Comparison of ENCODE assay signal across 8 cellular contexts in genomic region chr3:78659386-78659987, GRCh38.
DNase-seq lines count a peak whose midpoint lies in the region; ATAC-seq, FAIRE-seq and TF ChIP-seq lines count a peak whose summit lies in the region.

No MANE protein-coding gene starts in this region.

- H2AFZ ChIP-seq in IMR-90 (replicated peaks; ENCODE audit: low read length, poor library complexity) (no peak overlapping the region), keratinocyte (ENCODE audit: control insufficient read depth, low read length) (no peak overlapping the region)

- H4K8ac ChIP-seq in IMR-90 (ENCODE audit: low read depth in 2 of 2, low read length in 2 of 2) = no peak overlapping the region

- H3K4me3 ChIP-seq in IMR-90 (ENCODE audit: insufficient read depth, low read depth, low read length) = no peak overlapping the region
- H3K4me3 ChIP-seq in keratinocyte (ENCODE audit: control insufficient read depth in 2 of 3, extremely low read depth in 1 of 3, insufficient read depth in 2 of 3, low read depth in 1 of 3, low read length in 3 of 3) = no peak overlapping the region
- H3K4me3 ChIP-seq in tibial nerve = no peak overlapping the region

- H3K4me3 Mint-ChIP-seq in activated CD4-positive, alpha-beta T cell treated with anti-CD3 and anti-CD28 coated beads, Interleukin-2, amount 10 ng/mL, durations not matched to agents 24 days and 14 days = no peak overlapping the region
- no peak overlapping the region for H3K4me3 Mint-ChIP-seq in activated CD8-positive, alpha-beta T cell treated with anti-CD3 and anti-CD28 coated beads, Interleukin-2, amount 10 ng/mL, durations not matched to agents 7 days and 5 days
- H3K4me3 Mint-ChIP-seq in activated T-helper 1 cell treated with anti-CD3 and anti-CD28 coated beads, Interleukin-12 subunit alpha, Interleukin-12 subunit beta, Interleukin-2, Interleukin-4 antibody, amounts not matched to agents 30 ng/mL and 10 ng/mL and 1 ng/mL, durations not matched to agents 14 hours and 24 hours and 36 hours = no peak overlapping the region

- H3K14ac ChIP-seq in IMR-90 (replicated peaks; ENCODE audit: low read depth, low read length) = no peak overlapping the region

- FAIRE-seq in keratinocyte (lab: Jason Lieb, UNC) = no peak

- peak; percentile 77 for TF ChIP-seq RAD21 in IMR-90 (IDR thresholded peaks at IDR 0.05; ENCODE audit: low read length)

- H4K20me1 ChIP-seq in IMR-90 (ENCODE audit: insufficient read depth, low read length) (no peaks in the 10 kb centered on the region), keratinocyte (ENCODE audit: control insufficient read depth, extremely low read depth, insufficient read depth, low read length) (no peaks in the 10 kb centered on the region)

- no peaks in the 10 kb centered on the region for H3K4me1 ChIP-seq in IMR-90 (ENCODE audit: control insufficient read depth, insufficient read depth, low read length)
- no peaks in the 10 kb centered on the region for H3K4me1 ChIP-seq in keratinocyte (ENCODE audit: control insufficient read depth, extremely low read depth, insufficient read depth, low read length)
- H3K4me1 ChIP-seq in tibial nerve = no peaks in the 10 kb centered on the region

- in situ Hi-C loops in IMR-90 (cut with MboI; ENCODE audit: low sequenced_read_pairs) = loop anchor here (25.0 kb wide), 2 partner anchors 328 to 828 kb away; no protein-coding TSS in a partner anchor

- peak; percentile 70 for DNase-seq in activated CD4-positive, alpha-beta T cell treated with anti-CD3 and anti-CD28 coated beads, Interleukin-2, amount 10 ng/mL, durations not matched to agents 24 days and 14 days
- DNase-seq in activated CD4-positive, alpha-beta T cell treated with anti-CD3 and anti-CD28 coated beads, Interleukin-2, amount 50 U/mL, for 4 hours = no peak
- DNase-seq in IMR-90 = peak; percentile 57
- DNase-seq in activated CD8-positive, alpha-beta T cell treated with anti-CD3 and anti-CD28 coated beads, Interleukin-2, amount 10 ng/mL, durations not matched to agents 7 days and 5 days = peak; percentile 52
- no peak for DNase-seq in keratinocyte (ENCODE audit: low read depth, low spot score)
- DNase-seq in tibial nerve (ENCODE audit: low spot score in 2 of 2) = peak in 1 of 2 donors; percentile 71
- DNase-seq in HPDE6-E6E7 (ENCODE audit: extremely low spot score) = no peak
- DNase-seq in activated T-helper 1 cell treated with anti-CD3 and anti-CD28 coated beads, Interleukin-12 subunit alpha, Interleukin-12 subunit beta, Interleukin-2, Interleukin-4 antibody, amounts not matched to agents 30 ng/mL and 10 ng/mL and 1 ng/mL, durations not matched to agents 14 hours and 24 hours and 36 hours (ENCODE audit: low spot score) = no peak

- no peak overlapping the region for H3K23ac ChIP-seq in IMR-90 (ENCODE audit: low read depth, low read length)

- H2AK9ac ChIP-seq in IMR-90 (replicated peaks; ENCODE audit: low read depth, low read length, poor library complexity) = no peak overlapping the region

- no peaks in the 10 kb centered on the region for H3K9me3 ChIP-seq in IMR-90 (ENCODE audit: control insufficient read depth, insufficient read depth, low read length)
- no peaks in the 10 kb centered on the region for H3K9me3 ChIP-seq in keratinocyte (ENCODE audit: control insufficient read depth, low read depth, low read length)
- H3K9me3 ChIP-seq in tibial nerve = no peaks in the 10 kb centered on the region

- no TSS peak for BruUV-seq in IMR-90 (replicated peaks; lab: Mats Ljungman, UMichigan)

- no peak for TF ChIP-seq EP300 in tibial nerve (IDR thresholded peaks at IDR 0.05)

- TF ChIP-seq CTCF in IMR-90 (conservative IDR thresholded peaks at IDR 0.05; ENCODE audit: low read depth, low read length) (peak; percentile 71), keratinocyte (optimal IDR thresholded peaks at IDR 0.05 in 1 of 3, IDR thresholded peaks at IDR 0.05 in 1 of 3, conservative IDR thresholded peaks at IDR 0.05 in 1 of 3; ENCODE audit: extremely low read depth in 1 of 3, insufficient read depth in 2 of 3, low read length in 3 of 3) (peak in 2 of 3 experiments; percentile 17 to 46), tibial nerve (IDR thresholded peaks at IDR 0.05) (peak; percentile 49 to 70 (median 67))

- no peak overlapping the region for H2BK120ac ChIP-seq in IMR-90 (ENCODE audit: low read depth, low read length)

- CTCF ChIA-PET in IMR-90 (lab: Yijun Ruan, JAX) = interaction anchor here (0.7 to 1.8 kb wide), 2 partner anchors 76 to 358 kb away, joined by 4 read pairs; no protein-coding TSS in a partner anchor
- CTCF ChIA-PET in activated CD8-positive, alpha-beta T cell treated with anti-CD3 and anti-CD28 coated beads, Interleukin-2, amount 10 ng/mL, durations not matched to agents 7 days and 5 days (lab: Charles Lee) = interaction anchor here (1.2 kb wide), 1 partner anchor 373 kb away, joined by 5 read pairs; no protein-coding TSS in a partner anchor

- no peak overlapping the region for H3K56ac ChIP-seq in IMR-90 (ENCODE audit: extremely low read depth, insufficient read depth, low read length)

- H3K4me1 Mint-ChIP-seq in activated CD4-positive, alpha-beta T cell treated with anti-CD3 and anti-CD28 coated beads, Interleukin-2, amount 10 ng/mL, durations not matched to agents 24 days and 14 days = no peaks in the 10 kb centered on the region
- no peaks in the 10 kb centered on the region for H3K4me1 Mint-ChIP-seq in activated CD8-positive, alpha-beta T cell treated with anti-CD3 and anti-CD28 coated beads, Interleukin-2, amount 10 ng/mL, durations not matched to agents 7 days and 5 days (ENCODE audit: low read depth)
- H3K4me1 Mint-ChIP-seq in activated T-helper 1 cell treated with anti-CD3 and anti-CD28 coated beads, Interleukin-12 subunit alpha, Interleukin-12 subunit beta, Interleukin-2, Interleukin-4 antibody, amounts not matched to agents 30 ng/mL and 10 ng/mL and 1 ng/mL, durations not matched to agents 14 hours and 24 hours and 36 hours (ENCODE audit: low read depth) = no peaks in the 10 kb centered on the region

- H2BK20ac ChIP-seq in IMR-90 (ENCODE audit: low read depth, low read length) = no peak overlapping the region

- H3K9me1 ChIP-seq in IMR-90 (ENCODE audit: insufficient read depth, low read length) = no peaks in the 10 kb centered on the region
- H3K9me1 ChIP-seq in keratinocyte (ENCODE audit: control insufficient read depth, extremely low read depth, insufficient read depth, low read length) = no peaks in the 10 kb centered on the region

- no peaks in the 10 kb centered on the region for H3K79me2 ChIP-seq in keratinocyte (ENCODE audit: control insufficient read depth, insufficient read depth, low read length)

- no peak overlapping the region for H2AK5ac ChIP-seq in IMR-90 (ENCODE audit: low read depth, low read length)

- no peak overlapping the region for H3K4ac ChIP-seq in IMR-90 (ENCODE audit: low read depth, low read length)

- H4K91ac ChIP-seq in IMR-90 (ENCODE audit: insufficient read depth, low read depth, low read length) = no peak overlapping the region

- no peak overlapping the region for H2BK15ac ChIP-seq in IMR-90 (ENCODE audit: low read depth, low read length)

- POLR2A ChIA-PET in IMR-90 (lab: Charles Lee; ENCODE audit: unreplicated experiment) = no interaction called here
- POLR2A ChIA-PET in activated CD8-positive, alpha-beta T cell treated with anti-CD3 and anti-CD28 coated beads, Interleukin-2, amount 10 ng/mL, durations not matched to agents 7 days and 5 days (lab: Charles Lee) = no interaction called here

- no peaks in the 10 kb centered on the region for H3K79me1 ChIP-seq in IMR-90 (ENCODE audit: low read depth in 1 of 2, low read length in 2 of 2)

- H3K27ac Mint-ChIP-seq in activated CD4-positive, alpha-beta T cell treated with anti-CD3 and anti-CD28 coated beads, Interleukin-2, amount 10 ng/mL, durations not matched to agents 24 days and 14 days = no peak overlapping the region
- H3K27ac Mint-ChIP-seq in activated CD8-positive, alpha-beta T cell treated with anti-CD3 and anti-CD28 coated beads, Interleukin-2, amount 10 ng/mL, durations not matched to agents 7 days and 5 days = no peak overlapping the region
- no peak overlapping the region for H3K27ac Mint-ChIP-seq in activated T-helper 1 cell treated with anti-CD3 and anti-CD28 coated beads, Interleukin-12 subunit alpha, Interleukin-12 subunit beta, Interleukin-2, Interleukin-4 antibody, amounts not matched to agents 30 ng/mL and 10 ng/mL and 1 ng/mL, durations not matched to agents 14 hours and 24 hours and 36 hours

- H3K27ac ChIP-seq in IMR-90 (ENCODE audit: insufficient read depth, low read length) = no peak overlapping the region
- H3K27ac ChIP-seq in keratinocyte (ENCODE audit: control insufficient read depth, insufficient read depth, low read length) = no peak overlapping the region
- H3K27ac ChIP-seq in tibial nerve = no peak overlapping the region

- no peak overlapping the region for H4K5ac ChIP-seq in IMR-90 (ENCODE audit: low read depth, low read length)

- H3K27me3 ChIP-seq in IMR-90 (ENCODE audit: control insufficient read depth, insufficient read depth, low read length) (no peaks in the 10 kb centered on the region), keratinocyte (ENCODE audit: control insufficient read depth, extremely low read depth, insufficient read depth, low read length) (no peaks in the 10 kb centered on the region), tibial nerve (no peaks in the 10 kb centered on the region)

- no peak overlapping the region for H2BK5ac ChIP-seq in IMR-90 (ENCODE audit: low read depth, low read length, poor library complexity, severe bottlenecking)

- no peak overlapping the region for H3K9ac ChIP-seq in IMR-90 (ENCODE audit: low read depth, low read length)
- H3K9ac ChIP-seq in keratinocyte (ENCODE audit: control insufficient read depth, extremely low read depth, insufficient read depth, low read length) = no peak overlapping the region

- intact Hi-C loops in activated CD4-positive, alpha-beta T cell treated with anti-CD3 and anti-CD28 coated beads, Interleukin-2, amount 10 ng/mL, durations not matched to agents 24 days and 14 days (cut with micrococcal nuclease) = loop anchor here (2.0 kb wide), 2 partner anchors 373 to 703 kb away; no protein-coding TSS in a partner anchor
- intact Hi-C loops in IMR-90 (cut with micrococcal nuclease) = loop anchor here (1.0 to 5.0 kb wide), 5 partner anchors 319 to 701 kb away; no protein-coding TSS in a partner anchor
- intact Hi-C loops in activated T-helper 1 cell treated with anti-CD3 and anti-CD28 coated beads, Interleukin-12 subunit alpha, Interleukin-12 subunit beta, Interleukin-2, Interleukin-4 antibody, amounts not matched to agents 30 ng/mL and 10 ng/mL and 1 ng/mL, durations not matched to agents 14 hours and 24 hours and 36 hours (cut with micrococcal nuclease) = loop anchor here (1.0 to 5.0 kb wide), 3 partner anchors 373 to 857 kb away; no protein-coding TSS in a partner anchor

- dilution Hi-C loops in IMR-90 (cut with HindIII; ENCODE audit: low sequenced_read_pairs, unreplicated experiment) = no loop called here
- dilution Hi-C loops in keratinocyte (cut with MboI; ENCODE audit: extremely low pct_ligation_motif_present, low sequenced_read_pairs) = no loop called here

- H3K36me3 ChIP-seq in IMR-90 (ENCODE audit: control insufficient read depth, insufficient read depth, low read length) = peaks cover 8% of the 10 kb centered on the region
- H3K36me3 ChIP-seq in keratinocyte (ENCODE audit: control insufficient read depth in 2 of 2, extremely low read depth in 1 of 2, insufficient read depth in 2 of 2, low read length in 2 of 2) = peaks cover 0 to 2% of the 10 kb centered on the region in 2 experiments
- peaks cover 0 to 8% (median 0%) of the 10 kb centered on the region in 3 donors for H3K36me3 ChIP-seq in tibial nerve

- H3K18ac ChIP-seq in IMR-90 (ENCODE audit: low read depth, low read length) = no peak overlapping the region

- no peaks in the 10 kb centered on the region for H3K36me3 Mint-ChIP-seq in activated CD4-positive, alpha-beta T cell treated with anti-CD3 and anti-CD28 coated beads, Interleukin-2, amount 10 ng/mL, durations not matched to agents 24 days and 14 days (ENCODE audit: low read depth)
- H3K36me3 Mint-ChIP-seq in activated CD8-positive, alpha-beta T cell treated with anti-CD3 and anti-CD28 coated beads, Interleukin-2, amount 10 ng/mL, durations not matched to agents 7 days and 5 days (ENCODE audit: low read depth) = no peaks in the 10 kb centered on the region
- H3K36me3 Mint-ChIP-seq in activated T-helper 1 cell treated with anti-CD3 and anti-CD28 coated beads, Interleukin-12 subunit alpha, Interleukin-12 subunit beta, Interleukin-2, Interleukin-4 antibody, amounts not matched to agents 30 ng/mL and 10 ng/mL and 1 ng/mL, durations not matched to agents 14 hours and 24 hours and 36 hours (ENCODE audit: low read depth) = no peaks in the 10 kb centered on the region

- no peak for ATAC-seq in IMR-90 (ENCODE audit: low read depth)
- no peak for ATAC-seq in activated CD8-positive, alpha-beta T cell treated with anti-CD3 and anti-CD28 coated beads, Interleukin-2, amount 10 ng/mL, durations not matched to agents 7 days and 5 days

- H3K27me3 Mint-ChIP-seq in activated CD4-positive, alpha-beta T cell treated with anti-CD3 and anti-CD28 coated beads, Interleukin-2, amount 10 ng/mL, durations not matched to agents 24 days and 14 days = no peaks in the 10 kb centered on the region
- no peaks in the 10 kb centered on the region for H3K27me3 Mint-ChIP-seq in activated CD8-positive, alpha-beta T cell treated with anti-CD3 and anti-CD28 coated beads, Interleukin-2, amount 10 ng/mL, durations not matched to agents 7 days and 5 days (ENCODE audit: low read depth)
- no peaks in the 10 kb centered on the region for H3K27me3 Mint-ChIP-seq in activated T-helper 1 cell treated with anti-CD3 and anti-CD28 coated beads, Interleukin-12 subunit alpha, Interleukin-12 subunit beta, Interleukin-2, Interleukin-4 antibody, amounts not matched to agents 30 ng/mL and 10 ng/mL and 1 ng/mL, durations not matched to agents 14 hours and 24 hours and 36 hours (ENCODE audit: insufficient read depth)

- 13% methylated on average over 1 of the region's 6 CpGs; no CpG with 5 or more reads in 1 of the 2 experiments for WGBS in IMR-90 (ENCODE audit: extremely low coverage in 2 of 2, insufficient read length in 1 of 2), 2 experiments
- WGBS in tibial nerve, 2 donors = 49 to 51% methylated on average over 6 of the region's 6 CpGs

- H3K9me3 Mint-ChIP-seq in activated CD4-positive, alpha-beta T cell treated with anti-CD3 and anti-CD28 coated beads, Interleukin-2, amount 10 ng/mL, durations not matched to agents 24 days and 14 days = no peaks in the 10 kb centered on the region
- no peaks in the 10 kb centered on the region for H3K9me3 Mint-ChIP-seq in activated CD8-positive, alpha-beta T cell treated with anti-CD3 and anti-CD28 coated beads, Interleukin-2, amount 10 ng/mL, durations not matched to agents 7 days and 5 days (ENCODE audit: insufficient read depth)
- H3K9me3 Mint-ChIP-seq in activated T-helper 1 cell treated with anti-CD3 and anti-CD28 coated beads, Interleukin-12 subunit alpha, Interleukin-12 subunit beta, Interleukin-2, Interleukin-4 antibody, amounts not matched to agents 30 ng/mL and 10 ng/mL and 1 ng/mL, durations not matched to agents 14 hours and 24 hours and 36 hours = no peaks in the 10 kb centered on the region

- TF ChIP-seq POLR2A in IMR-90 (IDR thresholded peaks at IDR 0.05; ENCODE audit: low read depth, low read length) = no peak
- no peak for TF ChIP-seq POLR2A in tibial nerve (IDR thresholded peaks at IDR 0.05)

- no peak overlapping the region for H3K4me2 ChIP-seq in IMR-90 (ENCODE audit: low read depth, low read length)
- no peak overlapping the region for H3K4me2 ChIP-seq in keratinocyte (ENCODE audit: control insufficient read depth, extremely low read depth, insufficient read depth, low read depth, low read length)

Comparison
In these comparisons a context has a peak if more than half of its experiments do, and no peak if none do; other contexts are left out.
1. DNase-seq: peak in activated CD4-positive, alpha-beta T cell treated with anti-CD3 and anti-CD28 coated beads, Interleukin-2, amount 10 ng/mL, durations not matched to agents 24 days and 14 days (single experiment), IMR-90 (single experiment) and activated CD8-positive, alpha-beta T cell treated with anti-CD3 and anti-CD28 coated beads, Interleukin-2, amount 10 ng/mL, durations not matched to agents 7 days and 5 days (single experiment); none in activated CD4-positive, alpha-beta T cell treated with anti-CD3 and anti-CD28 coated beads, Interleukin-2, amount 50 U/mL, for 4 hours (0 of 2), keratinocyte (single experiment), HPDE6-E6E7 (single experiment) and activated T-helper 1 cell treated with anti-CD3 and anti-CD28 coated beads, Interleukin-12 subunit alpha, Interleukin-12 subunit beta, Interleukin-2, Interleukin-4 antibody, amounts not matched to agents 30 ng/mL and 10 ng/mL and 1 ng/mL, durations not matched to agents 14 hours and 24 hours and 36 hours (single experiment).
2. Peak in every context shown above with its lines, with median percentiles within 50 percentile points of each other: CTCF ChIP-seq.